Comparison of ENCODE assay signal across 8 cellular contexts in the genomic region with DNA sequence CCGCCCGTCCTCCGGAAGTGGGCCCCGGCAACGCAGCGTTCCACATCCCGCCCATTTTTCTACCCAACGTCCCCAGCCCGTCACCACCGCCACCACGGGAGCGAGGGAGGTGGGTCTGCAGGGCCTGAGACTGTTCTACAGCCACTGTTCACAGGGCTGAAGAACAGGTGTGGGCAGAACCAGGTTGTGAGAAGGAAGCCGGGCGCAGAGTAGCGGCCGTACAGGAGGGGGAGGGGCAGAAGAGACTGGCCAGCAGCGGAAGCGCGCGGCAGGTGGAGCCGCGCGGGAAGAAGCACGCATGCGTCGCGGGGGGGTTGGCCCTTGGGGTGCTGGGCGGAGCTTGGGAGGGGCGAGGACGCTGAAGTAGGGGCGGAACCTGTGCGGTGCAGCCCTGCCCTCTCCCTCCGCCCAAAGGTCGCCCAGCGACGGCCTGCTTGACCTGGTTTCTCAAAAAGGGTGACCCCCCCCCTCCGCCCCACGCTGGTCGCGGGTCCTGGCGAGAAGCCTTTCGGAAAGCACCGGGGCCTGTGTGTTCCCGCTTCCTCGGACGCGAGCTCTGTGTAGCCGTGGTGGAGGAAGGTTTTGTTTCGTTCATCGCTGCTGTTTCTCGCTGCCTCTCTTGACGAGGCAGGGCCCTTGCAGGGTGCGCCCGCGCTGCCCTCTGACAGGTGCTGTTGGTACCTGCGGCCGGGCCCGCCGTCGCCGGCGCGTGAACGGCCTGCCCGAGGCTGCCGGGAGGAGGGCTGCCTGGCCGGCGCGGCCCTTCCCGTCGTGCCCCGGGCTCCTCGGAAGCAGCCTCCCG.
DNase-seq lines count a peak whose midpoint lies in the region; ATAC-seq and TF ChIP-seq lines count a peak whose summit lies in the region.

No MANE protein-coding gene starts in this region.

- H3K4me3 ChIP-seq in WI38 (ENCODE audit: low read depth, low read length) (peak overlapping the region; percentile 75), cardiac fibroblast (replicated peaks in 1 of 2; ENCODE audit: low read depth in 2 of 2, low read length in 2 of 2) (peak overlapping the region; percentile 72 to 82)

- TF ChIP-seq CTCF in WI38 (IDR thresholded peaks at IDR 0.05; ENCODE audit: low read depth, low read length): no peak
- no peak for TF ChIP-seq CTCF in cardiac fibroblast (IDR thresholded peaks at IDR 0.05; ENCODE audit: low read depth, low read length)

- DNase-seq in AG08396 (ENCODE audit: low spot score): peak; percentile 99
- peak; percentile 90 for DNase-seq in NCI-H2227 (lab: John Stamatoyannopoulos, UW; ENCODE audit: unreplicated experiment)
- DNase-seq in cardiac fibroblast (ENCODE audit: low read depth in 2 of 2): peak; percentile 95 to 97
- peak; percentile 95 for DNase-seq in iris pigment epithelial cell (ENCODE audit: low read depth)
- peak; percentile 90 to 91 for DNase-seq in stimulated activated CD4-positive, alpha-beta T cell treated with anti-CD3 and anti-CD28 coated beads, Interleukin-12 subunit alpha, Interleukin-12 subunit beta, amount 100 ng/mL, for 24 hours (ENCODE audit: low read depth in 2 of 2)

- ATAC-seq in GM18907 (IDR thresholded peaks at IDR 0.05; ENCODE audit: unreplicated experiment): peak; percentile 69
- ATAC-seq in HG03139 (IDR thresholded peaks at IDR 0.05; ENCODE audit: unreplicated experiment): peak; percentile 61

Comparison
In these comparisons a context has a peak if more than half of its experiments do, and no peak if none do; other contexts are left out.
1. Peak in every context shown above with its lines: DNase-seq, ATAC-seq and H3K4me3 ChIP-seq.